ENCODE assay signal across 19 cellular contexts in the genomic region with DNA sequence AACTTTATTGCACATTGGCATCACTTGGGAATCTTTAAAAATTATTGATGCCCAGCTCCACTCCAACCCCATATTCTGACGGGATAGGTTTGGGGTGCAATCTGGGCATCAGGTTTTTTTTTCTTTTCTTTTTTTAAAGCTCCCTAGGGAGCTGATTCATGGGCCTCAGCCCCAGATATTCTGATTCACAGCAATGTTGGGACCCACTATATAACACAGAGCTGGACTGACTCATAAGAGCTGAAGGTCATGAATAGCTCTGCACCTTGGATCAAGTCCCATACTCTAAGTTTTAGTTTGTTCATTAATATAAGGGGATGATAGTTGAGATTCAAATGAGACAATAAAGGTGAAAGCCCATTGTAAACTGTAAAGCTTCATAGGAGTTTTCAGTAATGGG.
DNase-seq lines count a peak whose midpoint lies in the region; ATAC-seq and TF ChIP-seq lines count a peak whose summit lies in the region.
"Had no signal": no experiment of that assay in that cellular context is flagged by ENCODE, and none has a peak within 500 bp of the region (broad histone marks: within the 10 kb centered on the region; RNA-seq: fewer than 3 reads in every experiment).

No MANE protein-coding gene starts in this region.

- H3K36me3 ChIP-seq in adipocyte (ENCODE audit: control insufficient read depth, insufficient read depth, low read length, severe bottlenecking): no peaks in the 10 kb centered on the region
- no peaks in the 10 kb centered on the region for H3K36me3 ChIP-seq in right atrium auricular region
- H3K36me3 ChIP-seq in mucosa of descending colon (ENCODE audit: low read depth): no peaks in the 10 kb centered on the region
- H3K36me3 ChIP-seq: prostate gland, upper lobe of right lung had no signal

- peak; percentile 34 for DNase-seq in ACHN
- DNase-seq in GM04504 (ENCODE audit: low read depth): peak; percentile 58
- DNase-seq in adipocyte (ENCODE audit: low read depth): peak; percentile 48
- peak; percentile 23 for DNase-seq in right atrium auricular region (ENCODE audit: low spot score)
- no peak for DNase-seq in mucosa of descending colon
- no peak for DNase-seq in type B pancreatic cell (ENCODE audit: extremely low spot score, unreplicated experiment)
- no peak for DNase-seq in dedifferentiated amniotic fluid mesenchymal stem cell (ENCODE audit: extremely low spot score)
- DNase-seq in foreskin melanocyte: no peak
- DNase-seq: activated CD4-positive, CD25-positive, alpha-beta regulatory T cell; immature natural killer cell; NCI-H1930; NCI-H510A; SHP77 treated with DMSO at 0.1 percent for 48 hours; stimulated activated naive CD4-positive, alpha-beta T cell; T-helper 2 cell; upper lobe of right lung had no signal

- H3K36me3 Mint-ChIP-seq in type B pancreatic cell: no peaks in the 10 kb centered on the region
- H3K36me3 Mint-ChIP-seq: immature natural killer cell; natural killer cell treated with Interleukin-12 subunit alpha and Interleukin-12 subunit beta and Interleukin-15 and Interleukin-18, amount 100 ng/mL, for 72 hours had no signal

- TF ChIP-seq CTCF in right atrium auricular region (IDR thresholded peaks at IDR 0.05): no peak
- no peak for TF ChIP-seq CTCF in mucosa of descending colon (IDR thresholded peaks at IDR 0.05)
- TF ChIP-seq CTCF in type B pancreatic cell (conservative IDR thresholded peaks at IDR 0.05): no peak

- no peak for ATAC-seq in mucosa of descending colon
- ATAC-seq: activated T-helper 17 cell treated with anti-CD3 and anti-CD28 coated beads, Interleukin-2, amount 50 U/mL, for 72 hours; natural killer cell treated with Interleukin-12 subunit alpha and Interleukin-12 subunit beta and Interleukin-15 and Interleukin-18, amount 100 ng/mL, for 72 hours; upper lobe of right lung had no signal

- H3K4me3 ChIP-seq in adipocyte (ENCODE audit: low read length) (peak overlapping the region; percentile 15), right atrium auricular region (no peak overlapping the region), mucosa of descending colon (no peak overlapping the region)
- H3K4me3 ChIP-seq: prostate gland, upper lobe of right lung had no signal

- H3K27ac ChIP-seq in right atrium auricular region: peak overlapping the region in 1 of 2 donors; percentile 15
- H3K27ac ChIP-seq: prostate gland, upper lobe of right lung had no signal

- no peak overlapping the region for H3K27ac Mint-ChIP-seq in type B pancreatic cell
- H3K27ac Mint-ChIP-seq: activated T-helper 17 cell treated with anti-CD3 and anti-CD28 coated beads, Interleukin-2, amount 50 U/mL, for 72 hours; immature natural killer cell; natural killer cell treated with Interleukin-12 subunit alpha and Interleukin-12 subunit beta and Interleukin-15 and Interleukin-18, amount 100 ng/mL, for 72 hours had no signal

- H3K9me3 ChIP-seq in adipocyte (ENCODE audit: control insufficient read depth, low read length) (no peaks in the 10 kb centered on the region), right atrium auricular region (no peaks in the 10 kb centered on the region), mucosa of descending colon (no peaks in the 10 kb centered on the region)
- H3K9me3 ChIP-seq: prostate gland, upper lobe of right lung had no signal

- intact Hi-C loops in mucosa of descending colon (cut with DNase I, micrococcal nuclease): no loop called here

- peak overlapping the region; percentile 1 for H3K9ac ChIP-seq in adipocyte (ENCODE audit: low read length)

- in situ Hi-C loops in ACHN (cut with HindIII; ENCODE audit: low pct_ligation_motif_present, low pct_unique_long_range_greater_than_20kb, low sequenced_read_pairs): no loop called here

- H3K4me3 Mint-ChIP-seq in type B pancreatic cell: no peak overlapping the region
- H3K4me3 Mint-ChIP-seq: activated T-helper 17 cell treated with anti-CD3 and anti-CD28 coated beads, Interleukin-2, amount 50 U/mL, for 72 hours; immature natural killer cell; natural killer cell treated with Interleukin-12 subunit alpha and Interleukin-12 subunit beta and Interleukin-15 and Interleukin-18, amount 100 ng/mL, for 72 hours had no signal

- peaks cover 15% of the 10 kb centered on the region for H3K27me3 ChIP-seq in adipocyte (replicated peaks; ENCODE audit: control insufficient read depth, insufficient read depth, low read length)
- H3K27me3 ChIP-seq in right atrium auricular region: no peaks in the 10 kb centered on the region
- H3K27me3 ChIP-seq: upper lobe of right lung had no signal

- H3K9me3 Mint-ChIP-seq in type B pancreatic cell: no peaks in the 10 kb centered on the region
- H3K9me3 Mint-ChIP-seq: activated T-helper 17 cell treated with anti-CD3 and anti-CD28 coated beads, Interleukin-2, amount 50 U/mL, for 72 hours; immature natural killer cell; natural killer cell treated with Interleukin-12 subunit alpha and Interleukin-12 subunit beta and Interleukin-15 and Interleukin-18, amount 100 ng/mL, for 72 hours had no signal

- H3K4me1 ChIP-seq in adipocyte (ENCODE audit: control insufficient read depth, insufficient read depth, low read length): peaks cover 35% of the 10 kb centered on the region
- peaks cover 0 to 27% of the 10 kb centered on the region in 2 donors for H3K4me1 ChIP-seq in right atrium auricular region
- H3K4me1 ChIP-seq in mucosa of descending colon (ENCODE audit: low read depth): no peaks in the 10 kb centered on the region
- H3K4me1 ChIP-seq: prostate gland had no signal

- no peaks in the 10 kb centered on the region for H3K27me3 Mint-ChIP-seq in type B pancreatic cell
- H3K27me3 Mint-ChIP-seq: activated T-helper 17 cell treated with anti-CD3 and anti-CD28 coated beads, Interleukin-2, amount 50 U/mL, for 72 hours; natural killer cell treated with Interleukin-12 subunit alpha and Interleukin-12 subunit beta and Interleukin-15 and Interleukin-18, amount 100 ng/mL, for 72 hours had no signal

- H3K4me1 Mint-ChIP-seq in type B pancreatic cell (ENCODE audit: unreplicated experiment): no peaks in the 10 kb centered on the region
- H3K4me1 Mint-ChIP-seq: activated T-helper 17 cell treated with anti-CD3 and anti-CD28 coated beads, Interleukin-2, amount 50 U/mL, for 72 hours; immature natural killer cell had no signal

Comparison
In these comparisons a context has a peak if more than half of its experiments do, and no peak if none do; other contexts are left out.
1. DNase-seq: peak in ACHN (single experiment), GM04504 (single experiment), adipocyte (single experiment) and right atrium auricular region (single experiment); none in mucosa of descending colon (0 of 3), type B pancreatic cell (single experiment), dedifferentiated amniotic fluid mesenchymal stem cell (single experiment) and foreskin melanocyte (single experiment).